ENCODE assay signal across 1 cellular context in the genomic region with DNA sequence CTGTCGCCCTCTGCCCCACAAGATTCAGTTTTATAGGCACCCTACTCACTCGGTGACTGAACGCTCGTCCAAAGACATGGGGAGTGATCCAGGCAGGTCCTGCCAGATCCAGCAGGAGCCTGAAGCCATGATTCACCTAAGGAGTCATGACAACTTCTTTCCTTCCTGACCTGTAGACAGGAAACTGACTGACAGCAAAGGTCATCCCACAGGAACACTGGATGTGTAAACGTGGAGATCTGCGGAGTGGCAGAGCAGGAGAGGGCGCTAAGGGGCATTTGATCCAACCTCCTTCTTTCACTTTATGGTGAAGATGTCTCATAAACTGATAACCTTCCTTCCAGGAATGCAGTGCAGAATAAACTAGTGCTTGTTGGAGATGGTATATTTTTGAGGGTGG.
A peak's percentile ranks its signal among the peaks of the same experiment; 100 is the strongest.
TF ChIP-seq lines count a peak whose summit lies in the region.

No MANE protein-coding gene starts in this region.

TF ChIP-seq in endothelial cell of umbilical vein, 7 proteins besides CTCF, POLR2A, EP300 and RAD21:
- TF ChIP-seq JUN (IDR thresholded peaks at IDR 0.05; ENCODE audit: borderline replicate concordance, insufficient read depth, insufficient read length, low read depth) (peak; percentile 17), MYC (IDR thresholded peaks at IDR 0.05; ENCODE audit: low read depth, low read length) (no peak), GATA2 (IDR thresholded peaks at IDR 0.05; ENCODE audit: insufficient read depth, insufficient read length, low read depth, low read length) (peak; percentile 36)
- TF ChIP-seq, protein P1, sequence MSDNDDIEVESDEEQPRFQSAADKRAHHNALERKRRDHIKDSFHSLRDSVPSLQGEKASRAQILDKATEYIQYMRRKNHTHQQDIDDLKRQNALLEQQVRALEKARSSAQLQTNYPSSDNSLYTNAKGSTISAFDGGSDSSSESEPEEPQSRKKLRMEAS (IDR thresholded peaks at IDR 0.05; ENCODE audit: insufficient read depth, insufficient read length) = no peak
